Comparison of ENCODE assay signal across 8 cellular contexts in genomic region chr7:28389504-28390385, GRCh38. TPM values are rescaled to one million over a fixed set of nuclear protein-coding genes. Genes with fewer than 3 reads are reported as not detected.
DNase-seq lines count a peak whose midpoint lies in the region; ATAC-seq, FAIRE-seq and TF ChIP-seq lines count a peak whose summit lies in the region.

No MANE protein-coding gene starts in this region.

- H3K14ac ChIP-seq in H9 (ENCODE audit: insufficient read depth, low read length): no peak overlapping the region

- H3K9me3 ChIP-seq in H9 (ENCODE audit: control insufficient read depth, low read depth, low read length) (no peaks in the 10 kb centered on the region), keratinocyte (ENCODE audit: control insufficient read depth, low read depth, low read length) (no peaks in the 10 kb centered on the region), thoracic aorta (no peaks in the 10 kb centered on the region)

- H3K4me3 Mint-ChIP-seq in H9: no peak overlapping the region

- no peaks in the 10 kb centered on the region for H3K79me2 ChIP-seq in H9 (ENCODE audit: insufficient read depth, low read length)
- H3K79me2 ChIP-seq in keratinocyte (ENCODE audit: control insufficient read depth, insufficient read depth, low read length): no peaks in the 10 kb centered on the region

- TF ChIP-seq CTCF in AG09319 (IDR thresholded peaks at IDR 0.05; ENCODE audit: low read depth, low read length): peak; percentile 66
- peak; percentile 93 for TF ChIP-seq CTCF in H9 (conservative IDR thresholded peaks at IDR 0.05)
- peak; percentile 48 for TF ChIP-seq CTCF in brain microvascular endothelial cell (IDR thresholded peaks at IDR 0.05; ENCODE audit: low read depth, low read length, missing control alignments)
- TF ChIP-seq CTCF in keratinocyte (optimal IDR thresholded peaks at IDR 0.05 in 1 of 3, IDR thresholded peaks at IDR 0.05 in 1 of 3, conservative IDR thresholded peaks at IDR 0.05 in 1 of 3; ENCODE audit: extremely low read depth in 1 of 3, insufficient read depth in 2 of 3, low read length in 3 of 3): peak in 2 of 3 experiments; percentile 51 to 56
- TF ChIP-seq CTCF in thoracic aorta (IDR thresholded peaks at IDR 0.05): peak; percentile 78

- H3K4me3 ChIP-seq in brain microvascular endothelial cell (ENCODE audit: low read depth, low read length) (peak overlapping the region; percentile 50), keratinocyte (ENCODE audit: control insufficient read depth in 2 of 3, extremely low read depth in 1 of 3, insufficient read depth in 2 of 3, low read depth in 1 of 3, low read length in 3 of 3) (peak overlapping the region in 2 of 3 experiments; percentile 52 to 53), thoracic aorta (peak overlapping the region; percentile 66)

- no peak overlapping the region for H3K27ac Mint-ChIP-seq in H9

- no peaks in the 10 kb centered on the region for H4K20me1 ChIP-seq in H9 (ENCODE audit: control insufficient read depth, insufficient read depth, insufficient read length)
- no peaks in the 10 kb centered on the region for H4K20me1 ChIP-seq in keratinocyte (ENCODE audit: control insufficient read depth, extremely low read depth, insufficient read depth, low read length)

- no peak overlapping the region for H2AK5ac ChIP-seq in H9 (ENCODE audit: insufficient read length, low read length)

- no peak overlapping the region for H4K8ac ChIP-seq in H9 (replicated peaks; ENCODE audit: insufficient read length, low read depth, low read length)

- no peak overlapping the region for H4K5ac ChIP-seq in H9 (ENCODE audit: insufficient read length, low read depth, low read length)

- no peaks in the 10 kb centered on the region for H3K23me2 ChIP-seq in H9 (ENCODE audit: insufficient read length, low read depth, low read length, poor library complexity, severe bottlenecking)

- H2AFZ ChIP-seq in H9 (ENCODE audit: low read length) (no peak overlapping the region), keratinocyte (ENCODE audit: control insufficient read depth, low read length) (no peak overlapping the region)

- no peaks in the 10 kb centered on the region for H3K36me3 ChIP-seq in brain microvascular endothelial cell (replicated peaks)
- no peaks in the 10 kb centered on the region for H3K36me3 ChIP-seq in keratinocyte (ENCODE audit: control insufficient read depth in 2 of 2, extremely low read depth in 1 of 2, insufficient read depth in 2 of 2, low read length in 2 of 2)
- no peaks in the 10 kb centered on the region for H3K36me3 ChIP-seq in thoracic aorta

- no peaks in the 10 kb centered on the region; the same call in 1 of the 2 replicates for H3K4me1 ChIP-seq in H9 (ENCODE audit: insufficient read depth, low read length)
- H3K4me1 ChIP-seq in keratinocyte (ENCODE audit: control insufficient read depth, extremely low read depth, insufficient read depth, low read length): peaks cover 4% of the 10 kb centered on the region
- H3K4me1 ChIP-seq in thoracic aorta (ENCODE audit: control insufficient read depth in 1 of 2, low read depth in 2 of 2): peaks cover 0 to 9% of the 10 kb centered on the region in 2 donors

- no peak overlapping the region for H2BK120ac ChIP-seq in H9 (ENCODE audit: low read depth, low read length, poor library complexity, severe bottlenecking)

- H3K18ac ChIP-seq in H9 (ENCODE audit: insufficient read length, low read depth, low read length): no peak overlapping the region

- H3K9me3 Mint-ChIP-seq in H9: no peaks in the 10 kb centered on the region

- no peak overlapping the region for H4K91ac ChIP-seq in H9 (ENCODE audit: insufficient read length, low read depth, low read length)

- DNase-seq in AG09319 (ENCODE audit: extremely low read depth, low read depth) (peak; percentile 37), H9 (no peak), NCI-H460 (ENCODE audit: extremely low read depth, low read depth) (peak; percentile 59), brain microvascular endothelial cell (peak; percentile 57), keratinocyte (ENCODE audit: low read depth, low spot score) (no peak), thoracic aorta (ENCODE audit: low spot score) (no peak), GM19240 (ENCODE audit: insufficient read length, low spot score) (no peak)

- peaks cover 6% of the 10 kb centered on the region in 2 experiments for H3K4me1 Mint-ChIP-seq in H9

- no peaks in the 10 kb centered on the region for H3K79me1 ChIP-seq in H9 (ENCODE audit: insufficient read depth, low read depth, low read length, poor library complexity, severe bottlenecking)

- no peaks in the 10 kb centered on the region for H3K36me3 Mint-ChIP-seq in H9 (ENCODE audit: insufficient read depth in 1 of 3, low read depth in 3 of 3)

- no peak overlapping the region for H3K23ac ChIP-seq in H9 (ENCODE audit: insufficient read length, low read depth, low read length)

- peak; percentile 62 for FAIRE-seq in keratinocyte (lab: Jason Lieb, UNC)

- H3K27me3 ChIP-seq in H9 (ENCODE audit: insufficient read depth, low read length) (no peaks in the 10 kb centered on the region), brain microvascular endothelial cell (replicated peaks) (no peaks in the 10 kb centered on the region), keratinocyte (ENCODE audit: control insufficient read depth, extremely low read depth, insufficient read depth, low read length) (no peaks in the 10 kb centered on the region), thoracic aorta (replicated peaks; ENCODE audit: insufficient read depth) (no peaks in the 10 kb centered on the region)

- H2BK15ac ChIP-seq in H9 (ENCODE audit: low read depth, low read length): no peak overlapping the region

- H3K4ac ChIP-seq in H9 (ENCODE audit: low read depth, low read length): no peak overlapping the region

- no peak overlapping the region for H2BK20ac ChIP-seq in H9 (ENCODE audit: low read depth, low read length, poor library complexity, severe bottlenecking)

- dilution Hi-C loops in keratinocyte (cut with MboI; ENCODE audit: extremely low pct_ligation_motif_present, low sequenced_read_pairs): no loop called here

- H2BK5ac ChIP-seq in H9 (ENCODE audit: insufficient read length, low read length): no peak overlapping the region

- no peak overlapping the region for H3K56ac ChIP-seq in H9 (ENCODE audit: insufficient read length, low read depth, low read length)

- no peaks in the 10 kb centered on the region for H3K27me3 Mint-ChIP-seq in H9 (ENCODE audit: low read depth)

- H3K9ac ChIP-seq in H9 (ENCODE audit: extremely low read depth, insufficient read length, low read length): no peak overlapping the region
- H3K9ac ChIP-seq in keratinocyte (ENCODE audit: control insufficient read depth, extremely low read depth, insufficient read depth, low read length): no peak overlapping the region

- H3T11ph ChIP-seq in H9 (ENCODE audit: low read length): no peak overlapping the region

- no peak for ATAC-seq in thoracic aorta (ENCODE audit: insufficient number of reproducible peaks, low FRiP score, low read depth)
- ATAC-seq in HG03432 (IDR thresholded peaks at IDR 0.05; ENCODE audit: unreplicated experiment): no peak

- no CpG with 5 or more reads among the region's 14 CpGs for WGBS in H9 (ENCODE audit: extremely low coverage, insufficient read length, low lambda C conversion rate)

- no peak overlapping the region for H3K27ac ChIP-seq in H9 (ENCODE audit: insufficient read length, low read depth, low read length)
- H3K27ac ChIP-seq in brain microvascular endothelial cell: no peak overlapping the region
- H3K27ac ChIP-seq in keratinocyte (ENCODE audit: control insufficient read depth, insufficient read depth, low read length): no peak overlapping the region
- H3K27ac ChIP-seq in thoracic aorta: no peak overlapping the region

- H2BK12ac ChIP-seq in H9 (ENCODE audit: insufficient read length, low read depth, low read length): no peak overlapping the region

- H3K4me2 ChIP-seq in H9 (ENCODE audit: insufficient read depth, insufficient read length, low read length): no peak overlapping the region
- peak overlapping the region; percentile 80 for H3K4me2 ChIP-seq in keratinocyte (ENCODE audit: control insufficient read depth, extremely low read depth, insufficient read depth, low read depth, low read length)

- no peaks in the 10 kb centered on the region for H3K9me1 ChIP-seq in keratinocyte (ENCODE audit: control insufficient read depth, extremely low read depth, insufficient read depth, low read length)

- in situ Hi-C loops in brain microvascular endothelial cell (cut with HindIII; ENCODE audit: low pct_ligation_motif_present, low sequenced_read_pairs): no loop called here

RNA-seq across cellular contexts. Expression of gene CREB5, which starts 22.6 kb away (rescaled TPM):
- total RNA-seq in H9 (2021) (3.3 and 4.0 TPM in 2 replicates), thoracic aorta (10 to 100 TPM; 44.4 to 49.1 TPM)
- total RNA-seq in NCI-H460 (2014; rRNA removed; shearing (Covaris generic)): 20.3 and 26.1 TPM in 2 replicates
- polyA plus RNA-seq in NCI-H460 (2014; cell fraction: nucleus; rRNA removed): 21.4 and 23.6 TPM in 2 replicates
- polyA plus RNA-seq in keratinocyte: 4.3 to 7.9 TPM (median 4.6 TPM) in 3 replicates
- 1.2 TPM for polyA plus RNA-seq in keratinocyte (2011; ENCODE audit: low read depth)
- polyA plus RNA-seq in keratinocyte (2011; cell fraction: cytosol; rRNA removed): 4.1 and 5.4 TPM in 2 replicates
- polyA plus RNA-seq in keratinocyte (2011; cell fraction: nucleus; rRNA removed): 18.1 and 20.9 TPM in 2 replicates
- polyA plus RNA-seq in keratinocyte (2012; ENCODE audit: low replicate concordance): 3.2 and 3.4 TPM in 2 replicates
- polyA minus RNA-seq in keratinocyte: 14.1 to 30.0 TPM (median 18.6 TPM) in 3 replicates
- polyA minus RNA-seq in keratinocyte (2011; cell fraction: cytosol; rRNA and poly(A)+ RNA removed): 5.0 TPM
- polyA minus RNA-seq in keratinocyte (2011; cell fraction: nucleus; rRNA and poly(A)+ RNA removed): 23.1 and 37.5 TPM in 2 replicates

Comparison
In these comparisons a context has a peak if more than half of its experiments do, and no peak if none do; other contexts are left out.
1. DNase-seq: peak in AG09319 (single experiment), NCI-H460 (single experiment) and brain microvascular endothelial cell (single experiment); none in H9 (single experiment), keratinocyte (single experiment), thoracic aorta (single experiment) and GM19240 (single experiment).
2. Peak in every context shown above with its lines, with median percentiles within 50 percentile points of each other: CTCF ChIP-seq and H3K4me3 ChIP-seq.